In genomic region chr22:31106651-31107205, GRCh38 we compare ENCODE assay signal across 8 cellular contexts. TPM values are rescaled to one million over a fixed set of nuclear protein-coding genes. Genes with fewer than 3 reads are reported as not detected.
A peak's percentile ranks its signal among the peaks of the same experiment; 100 is the strongest.
DNase-seq lines count a peak whose midpoint lies in the region; ATAC-seq and TF ChIP-seq lines count a peak whose summit lies in the region.

No MANE protein-coding gene starts in this region.

- H3K36me3 ChIP-seq in KMS-11 (ENCODE audit: insufficient read depth) (no peaks in the 10 kb centered on the region), ectodermal cell (ENCODE audit: control insufficient read depth, insufficient read depth, low read length) (no peaks in the 10 kb centered on the region), muscle layer of colon (ENCODE audit: insufficient read depth, low read length) (peaks cover 30% of the 10 kb centered on the region)

- H3K4me2 ChIP-seq in KMS-11, result peak overlapping the region; percentile 48; the same call in 1 of the 2 replicates

- whole genome bisulfite sequencing in ectodermal cell, 2 experiments, result 55 to 56% methylated on average over 18 of the region's 18 CpGs

- CTCF ChIA-PET in AG04449 (lab: Yijun Ruan, JAX), result interaction anchor here (0.6 to 8.9 kb wide), 39 partner anchors 8 to 205 kb away, joined by 3 to 160 read pairs (median 6); partner anchors contain the start of genes INPP5J, LIMK2, MORC2 and PLA2G3

- no peak for TF ChIP-seq CTCF in AG04449 (IDR thresholded peaks at IDR 0.05; ENCODE audit: insufficient read depth, low read length, missing control alignments)
- TF ChIP-seq CTCF in KMS-11 (conservative IDR thresholded peaks at IDR 0.05; ENCODE audit: low read depth, low read length), result no peak

- peak overlapping the region; percentile 83; the same call in 1 of the 2 replicates for H2AFZ ChIP-seq in KMS-11 (ENCODE audit: low read depth)

- peak overlapping the region; percentile 97 for H3K4me3 ChIP-seq in AG04449 (ENCODE audit: low read depth, low read length)
- no peak overlapping the region for H3K4me3 ChIP-seq in KMS-11 (IDR thresholded peaks at IDR 0.05; ENCODE audit: insufficient read depth, low read depth, low read length)
- H3K4me3 ChIP-seq in ectodermal cell (ENCODE audit: insufficient read depth, low read depth, low read length), result peak overlapping the region; percentile 47
- peak overlapping the region; percentile 84 to 93 for H3K4me3 ChIP-seq in muscle layer of colon (ENCODE audit: low read depth in 1 of 2, low read length in 2 of 2)

- no peaks in the 10 kb centered on the region for H3K9me3 ChIP-seq in ectodermal cell (ENCODE audit: control insufficient read depth, low read length)
- H3K9me3 ChIP-seq in muscle layer of colon (ENCODE audit: low read length), result no peaks in the 10 kb centered on the region

- no peaks in the 10 kb centered on the region for H3K79me2 ChIP-seq in KMS-11 (ENCODE audit: insufficient read depth, low read depth)

- no peaks in the 10 kb centered on the region for H4K20me1 ChIP-seq in KMS-11 (ENCODE audit: insufficient read depth)

- POLR2A ChIA-PET in AG04449 (lab: Yijun Ruan, JAX), result interaction anchor here (0.6 to 2.3 kb wide), 10 partner anchors 8 to 161 kb away, joined by 3 to 14 read pairs (median 4); partner anchors contain the start of genes LIMK2, RNF185, SMTN and TUG1

- H3K27ac ChIP-seq in KMS-11, result no peak overlapping the region
- no peak overlapping the region for H3K27ac ChIP-seq in ectodermal cell (ENCODE audit: insufficient read depth, low read depth, low read length, poor library complexity, severe bottlenecking)
- peak overlapping the region; percentile 84 for H3K27ac ChIP-seq in muscle layer of colon (ENCODE audit: low read depth, low read length)

- no peak overlapping the region; the same call in 1 of the 2 replicates for H3K9ac ChIP-seq in KMS-11
- H3K9ac ChIP-seq in muscle layer of colon (ENCODE audit: low read length), result peak overlapping the region; percentile 96

- peaks cover 2% of the 10 kb centered on the region; the same call in 1 of the 2 replicates for H3K27me3 ChIP-seq in KMS-11 (ENCODE audit: insufficient read depth, low read depth)
- H3K27me3 ChIP-seq in ectodermal cell (ENCODE audit: control insufficient read depth, insufficient read depth, low read length, poor library complexity, severe bottlenecking), result peaks cover 30% of the 10 kb centered on the region
- no peaks in the 10 kb centered on the region for H3K27me3 ChIP-seq in muscle layer of colon (ENCODE audit: control insufficient read depth in 1 of 2, insufficient read depth in 2 of 2, low read length in 2 of 2)

- H3K4me1 ChIP-seq in KMS-11 (ENCODE audit: low read depth, poor library complexity, severe bottlenecking) (peaks cover 4% of the 10 kb centered on the region), ectodermal cell (ENCODE audit: control insufficient read depth, insufficient read depth, low read length) (peaks cover 3% of the 10 kb centered on the region), muscle layer of colon (ENCODE audit: insufficient read depth, low read length) (peaks cover 40% of the 10 kb centered on the region)

- no peak for ATAC-seq in GM18909 (IDR thresholded peaks at IDR 0.05; ENCODE audit: poor library complexity, unreplicated experiment)

- DNase-seq in AG04449 (ENCODE audit: low read depth, low spot score) (no peak), SIG-M5 treated with dmso at 0.1 percent for 504 hours (lab: John Stamatoyannopoulos, UW; ENCODE audit: unreplicated experiment) (no peak), CD1c-positive myeloid dendritic cell (ENCODE audit: extremely low spot score) (no peak)
- no peak for DNase-seq in activated effector memory CD4-positive, alpha-beta T cell treated with Interleukin-2 at 50 U/mL for 16 hours

RNA-seq across cellular contexts. Expression of gene SELENOM, which starts 0.6 kb away (rescaled TPM):
- 12.3 TPM for polyA plus RNA-seq in ectodermal cell (2013, experiment 1 of 4)
- polyA plus RNA-seq in ectodermal cell (2013, experiment 2 of 4), result 14.6 TPM
- polyA plus RNA-seq in ectodermal cell (2013, experiment 3 of 4), result 20.0 TPM
- 20.8 TPM for polyA plus RNA-seq in ectodermal cell (2013, experiment 4 of 4)

RNA-seq across cellular contexts. Expression of gene INPP5J, which starts 16.0 kb away (rescaled TPM):
- polyA plus RNA-seq in ectodermal cell (2013, experiment 1 of 4), result 5.5 TPM
- 4.5 TPM for polyA plus RNA-seq in ectodermal cell (2013, experiment 2 of 4)
- 3.7 TPM for polyA plus RNA-seq in ectodermal cell (2013, experiment 3 of 4)
- 3.8 TPM for polyA plus RNA-seq in ectodermal cell (2013, experiment 4 of 4)

RNA-seq across cellular contexts. Expression of gene SMTN, which starts 25.6 kb away (rescaled TPM):
- polyA plus RNA-seq in ectodermal cell (2013, experiment 1 of 4), result 18.1 TPM
- 19.5 TPM for polyA plus RNA-seq in ectodermal cell (2013, experiment 2 of 4)
- polyA plus RNA-seq in ectodermal cell (2013, experiment 3 of 4), result 15.5 TPM
- 20.0 TPM for polyA plus RNA-seq in ectodermal cell (2013, experiment 4 of 4)

RNA-seq across cellular contexts. Expression of gene PLA2G3, which starts 33.6 kb away (rescaled TPM):
- polyA plus RNA-seq in ectodermal cell (2013, experiment 1 of 4), result 2.2 TPM
- polyA plus RNA-seq in ectodermal cell (2013, experiment 2 of 4), result 1.1 TPM
- 0.59 TPM for polyA plus RNA-seq in ectodermal cell (2013, experiment 3 of 4)
- polyA plus RNA-seq in ectodermal cell (2013, experiment 4 of 4), result 1.0 TPM

RNA-seq across cellular contexts. Expression of gene RNF185, which starts 53.3 kb away (rescaled TPM):
- polyA plus RNA-seq in ectodermal cell (2013, experiment 1 of 4), result 33.4 TPM
- 40.3 TPM for polyA plus RNA-seq in ectodermal cell (2013, experiment 2 of 4)
- 25.1 TPM for polyA plus RNA-seq in ectodermal cell (2013, experiment 3 of 4)
- polyA plus RNA-seq in ectodermal cell (2013, experiment 4 of 4), result 26.3 TPM
